2 cellular contexts compared by ENCODE assay signal in genomic region chr9:107667269-107667681, GRCh38.
TF ChIP-seq lines count a peak whose summit lies in the region.

No MANE protein-coding gene starts in this region.

TF ChIP-seq in GM23338, 12 proteins besides CTCF, POLR2A, EP300 and RAD21:
- TF ChIP-seq EZH2 (IDR thresholded peaks at IDR 0.05; ENCODE audit: low read depth, unreplicated experiment): no peak
- no peak for TF ChIP-seq ETS1 (IDR thresholded peaks at IDR 0.05)
- no peak for TF ChIP-seq STAT1 (IDR thresholded peaks at IDR 0.05; ENCODE audit: unreplicated experiment)
- TF ChIP-seq ZNF462 (CRISPR knock-in tag; IDR thresholded peaks at IDR 0.05): no peak
- no peak for TF ChIP-seq REST (IDR thresholded peaks at IDR 0.05; ENCODE audit: unreplicated experiment)
- no peak for TF ChIP-seq POLR2AphosphoS5 (IDR thresholded peaks at IDR 0.05; ENCODE audit: low read depth)
- no peak for TF ChIP-seq NANOG (IDR thresholded peaks at IDR 0.05; ENCODE audit: borderline replicate concordance)
- no peak for TF ChIP-seq CREB1 (CRISPR knock-in tag; IDR thresholded peaks at IDR 0.05; ENCODE audit: low read depth)
- TF ChIP-seq JUNB (IDR thresholded peaks at IDR 0.05; ENCODE audit: unreplicated experiment): no peak
- TF ChIP-seq EZH2phosphoT487 (IDR thresholded peaks at IDR 0.05; ENCODE audit: unreplicated experiment): no peak
- TF ChIP-seq ZNF331 (CRISPR knock-in tag; IDR thresholded peaks at IDR 0.05; ENCODE audit: low read depth): no peak
- no peak for TF ChIP-seq ZNF114 (CRISPR knock-in tag; IDR thresholded peaks at IDR 0.05)

TF ChIP-seq in H1, 55 proteins besides CTCF, POLR2A, EP300 and RAD21:
- TF ChIP-seq RFX5 (IDR thresholded peaks at IDR 0.05; ENCODE audit: borderline replicate concordance, low read depth, low read length) (no peak), TAF7 (optimal IDR thresholded peaks at IDR 0.05; ENCODE audit: borderline replicate concordance, low read depth, low read length) (no peak), TCF12 (IDR thresholded peaks at IDR 0.05; ENCODE audit: low read depth, low read length) (no peak), ASH2L (IDR thresholded peaks at IDR 0.05; ENCODE audit: low read length) (no peak), KDM4A (IDR thresholded peaks at IDR 0.05; ENCODE audit: low read depth, low read length, severe bottlenecking) (no peak)
